1 cellular context compared by ENCODE assay signal in the genomic region with DNA sequence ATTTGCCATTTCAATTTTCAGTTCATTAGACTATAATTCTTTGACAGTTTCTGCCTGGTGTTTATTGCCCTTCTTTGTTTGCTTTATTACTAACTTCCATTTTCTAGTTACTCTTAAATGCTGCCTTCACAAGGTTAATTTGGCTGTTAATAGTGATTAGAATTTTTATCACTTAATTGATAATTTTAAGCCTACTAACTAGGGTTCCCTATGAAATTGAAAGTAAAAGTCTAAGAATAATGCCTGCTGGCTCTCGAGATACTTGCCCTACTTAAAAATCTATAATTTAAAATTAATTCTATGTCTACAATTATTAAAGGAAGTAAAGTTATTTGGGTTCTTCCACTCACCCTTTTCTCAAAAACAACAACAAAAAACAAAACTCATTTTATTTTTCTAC.
TF ChIP-seq lines count a peak whose summit lies in the region.

No MANE protein-coding gene starts in this region.

TF ChIP-seq in SK-N-SH treated with all-trans-retinoic acid at 6 μM for 48 hours, 23 proteins besides CTCF, POLR2A, EP300 and RAD21 (continued from another document):
- TF ChIP-seq, protein P1, sequence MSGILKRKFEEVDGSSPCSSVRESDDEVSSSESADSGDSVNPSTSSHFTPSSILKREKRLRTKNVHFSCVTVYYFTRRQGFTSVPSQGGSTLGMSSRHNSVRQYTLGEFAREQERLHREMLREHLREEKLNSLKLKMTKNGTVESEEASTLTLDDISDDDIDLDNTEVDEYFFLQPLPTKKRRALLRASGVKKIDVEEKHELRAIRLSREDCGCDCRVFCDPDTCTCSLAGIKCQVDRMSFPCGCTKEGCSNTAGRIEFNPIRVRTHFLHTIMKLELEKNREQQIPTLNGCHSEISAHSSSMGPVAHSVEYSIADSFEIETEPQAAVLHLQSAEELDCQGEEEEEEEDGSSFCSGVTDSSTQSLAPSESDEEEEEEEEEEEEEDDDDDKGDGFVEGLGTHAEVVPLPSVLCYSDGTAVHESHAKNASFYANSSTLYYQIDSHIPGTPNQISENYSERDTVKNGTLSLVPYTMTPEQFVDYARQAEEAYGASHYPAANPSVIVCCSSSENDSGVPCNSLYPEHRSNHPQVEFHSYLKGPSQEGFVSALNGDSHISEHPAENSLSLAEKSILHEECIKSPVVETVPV (CRISPR knock-in tag; IDR thresholded peaks at IDR 0.05) = no peak
- no peak for TF ChIP-seq RARB (CRISPR knock-in tag; IDR thresholded peaks at IDR 0.05)
- TF ChIP-seq TCF4 (CRISPR knock-in tag; IDR thresholded peaks at IDR 0.05; ENCODE audit: borderline replicate concordance) = no peak
- TF ChIP-seq GLIS3 (CRISPR knock-in tag; IDR thresholded peaks at IDR 0.05) = no peak
- TF ChIP-seq CREB5 (CRISPR knock-in tag; IDR thresholded peaks at IDR 0.05; ENCODE audit: low read depth) = no peak
- TF ChIP-seq ZNF565 (CRISPR knock-in tag; conservative IDR thresholded peaks at IDR 0.05; ENCODE audit: low read depth) = no peak
- no peak for TF ChIP-seq POU6F1 (CRISPR knock-in tag; IDR thresholded peaks at IDR 0.05; ENCODE audit: borderline replicate concordance, low read depth)
TF ChIP-seq in SK-N-SH treated with all-trans-retinoic acid at 6 μM for 48 hours: peak in this region for 0.
